ENCODE assay signal across 10 cellular contexts in the genomic region with DNA sequence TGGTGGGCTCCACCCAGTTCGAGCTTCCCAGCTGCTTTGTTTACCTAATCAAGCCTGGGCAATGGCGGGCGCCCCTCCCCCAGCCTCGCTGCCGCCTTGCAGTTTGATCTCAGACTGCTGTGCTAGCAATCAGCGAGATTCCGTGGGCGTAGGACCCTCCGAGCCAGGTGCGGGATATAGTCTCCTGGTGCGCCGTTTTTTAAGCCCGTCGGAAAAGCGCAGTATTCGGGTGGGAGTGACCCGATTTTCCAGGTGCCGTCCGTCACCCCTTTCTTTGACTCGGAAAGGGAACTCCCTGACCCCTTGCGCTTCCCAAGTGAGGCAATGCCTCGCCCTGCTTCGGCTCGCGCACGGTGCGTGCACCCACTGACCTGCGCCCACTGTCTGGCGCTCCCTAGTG. TPM values are rescaled to one million over a fixed set of nuclear protein-coding genes. Genes with fewer than 3 reads are reported as not detected.
"Had no signal": no experiment of that assay in that cellular context is flagged by ENCODE, and none has a peak within 500 bp of the region (broad histone marks: within the 10 kb centered on the region; RNA-seq: fewer than 3 reads in every experiment).

No MANE protein-coding gene starts in this region.

RNA-seq across cellular contexts. Expression of a gene that starts 39.9 kb away (rescaled TPM):
- total RNA-seq: dermis blood vessel endothelial cell; esophagus mucosa; fibroblast of lung; foreskin keratinocyte; lower lobe of right lung; mononuclear cell; natural killer cell treated with Interleukin-12 subunit alpha and Interleukin-12 subunit beta and Interleukin-15 and Interleukin-18, amount 100 ng/mL, for 72 hours; sigmoid colon; stomach had no signal
- polyA plus RNA-seq: fibroblast of lung, foreskin keratinocyte, keratinocyte, stomach had no signal
